Comparison of ENCODE assay signal across 9 cellular contexts in genomic region chr17:17001874-17002520, GRCh38. TPM values are rescaled to one million over a fixed set of nuclear protein-coding genes. Genes with fewer than 3 reads are reported as not detected.
DNase-seq lines count a peak whose midpoint lies in the region; ATAC-seq, FAIRE-seq and TF ChIP-seq lines count a peak whose summit lies in the region.
"Had no signal": no experiment of that assay in that cellular context is flagged by ENCODE, and none has a peak within 500 bp of the region (broad histone marks: within the 10 kb centered on the region; RNA-seq: fewer than 3 reads in every experiment).

No MANE protein-coding gene starts in this region.

- peak; percentile 98 for TF ChIP-seq CTCF in 22Rv1 (IDR thresholded peaks at IDR 0.05)
- peak; percentile 97 for TF ChIP-seq CTCF in neural progenitor cell (IDR thresholded peaks at IDR 0.05)

- H3K27ac ChIP-seq in 22Rv1 (no peak overlapping the region), neural progenitor cell (no peak overlapping the region)

- peaks cover 7% of the 10 kb centered on the region for H3K4me1 ChIP-seq in neural progenitor cell

- H3K4me3 Mint-ChIP-seq in neural progenitor cell: peak overlapping the region; percentile 61

- H3K9ac ChIP-seq in neural progenitor cell: no peak overlapping the region

- no peaks in the 10 kb centered on the region for H3K36me3 Mint-ChIP-seq in neural progenitor cell

- H3K27me3 Mint-ChIP-seq in neural progenitor cell (ENCODE audit: insufficient read depth, low read depth): peaks cover 13% of the 10 kb centered on the region

- no peaks in the 10 kb centered on the region for H3K27me3 ChIP-seq in neural progenitor cell

- no peak overlapping the region for H3K4me3 ChIP-seq in neural progenitor cell

- DNase-seq in KBM-7: peak; percentile 75
- peak; percentile 31 for DNase-seq in RCC 7860 (ENCODE audit: low spot score)
- peak; percentile 86 to 88 for DNase-seq in activated T-cell treated with anti-CD3 and anti-CD28 coated beads, Interleukin-2, amount 50 U/mL, for 48 hours
- peak; percentile 55 for DNase-seq in fibroblast of peridontal ligament (ENCODE audit: extremely low read depth)
- DNase-seq in neural progenitor cell (ENCODE audit: low spot score): peak; percentile 90
- DNase-seq in superior temporal gyrus (ENCODE audit: extremely low spot score): peak; percentile 81

- ATAC-seq in GM18502 (IDR thresholded peaks at IDR 0.05; ENCODE audit: poor library complexity, unreplicated experiment): peak; percentile 64

- peak overlapping the region; percentile 75 for H2AFZ ChIP-seq in neural progenitor cell (replicated peaks)

- H4K20me1 ChIP-seq in neural progenitor cell (ENCODE audit: low read depth): no peaks in the 10 kb centered on the region

- no peaks in the 10 kb centered on the region for H3K9me3 ChIP-seq in neural progenitor cell (ENCODE audit: low read depth)

- no peaks in the 10 kb centered on the region for H3K9me3 Mint-ChIP-seq in neural progenitor cell

- in situ Hi-C loops in KBM-7 (cut with MboI; ENCODE audit: low pct_unique_long_range_greater_than_20kb, low sequenced_read_pairs): loop anchor here (25.0 kb wide), 1 partner anchor 310 kb away; the partner anchor contains the start of gene NT5M

- H3K36me3 ChIP-seq in neural progenitor cell: no peaks in the 10 kb centered on the region

- peaks cover 15% of the 10 kb centered on the region for H3K4me1 Mint-ChIP-seq in neural progenitor cell

- H3K27ac Mint-ChIP-seq in neural progenitor cell: no peak overlapping the region

- H3F3A ChIP-seq in neural progenitor cell (ENCODE audit: low read depth): no peaks in the 10 kb centered on the region

- FAIRE-seq in RCC 7860 (lab: Jason Lieb, UNC): no peak

- peak overlapping the region; percentile 28 for H3K4me2 ChIP-seq in neural progenitor cell

- H3K79me2 ChIP-seq in neural progenitor cell (ENCODE audit: low read depth): no peaks in the 10 kb centered on the region

RNA-seq across cellular contexts. Expression of gene TNFRSF13B, which starts 30.1 kb away (rescaled TPM):
- not detected in 2 replicates for total RNA-seq in neural progenitor cell (ENCODE audit: low replicate concordance)
- total RNA-seq: skeletal muscle tissue had no signal

RNA-seq across cellular contexts. Expression of gene MPRIP, which starts 40.3 kb away (rescaled TPM):
- 42.1 and 65.0 TPM in 2 replicates for total RNA-seq in neural progenitor cell (ENCODE audit: low replicate concordance)

Comparison
In these comparisons a context has a peak if more than half of its experiments do, and no peak if none do; other contexts are left out.
1. DNase-seq: peak in every context shown above with its lines; median percentile 90 in neural progenitor cell; 87 in activated T-cell treated with anti-CD3 and anti-CD28 coated beads, Interleukin-2, amount 50 U/mL, for 48 hours; 81 in superior temporal gyrus; 75 in KBM-7; 55 in fibroblast of peridontal ligament; 31 in RCC 7860.